ENCODE assay signal across 22 cellular contexts in genomic region chr4:14496969-14497368, GRCh38.
"Had no signal": no experiment of that assay in that cellular context is flagged by ENCODE, and none has a peak within 500 bp of the region (broad histone marks: within the 10 kb centered on the region; RNA-seq: fewer than 3 reads in every experiment).

No MANE protein-coding gene starts in this region.

- H3K36me3 ChIP-seq: colonic mucosa, esophagus muscularis mucosa, esophagus squamous epithelium, gastrocnemius medialis, gastroesophageal sphincter, heart left ventricle, heart right ventricle had no signal

- H3K4me3 ChIP-seq: colonic mucosa, coronary artery, dorsolateral prefrontal cortex, esophagus muscularis mucosa, esophagus squamous epithelium, gastrocnemius medialis, gastroesophageal sphincter, heart left ventricle, heart right ventricle had no signal

- H3K27me3 ChIP-seq: colonic mucosa, dorsolateral prefrontal cortex, esophagus muscularis mucosa, esophagus squamous epithelium, gastrocnemius medialis, gastroesophageal sphincter, heart left ventricle had no signal

- H3K9me3 ChIP-seq: colonic mucosa, esophagus squamous epithelium, gastrocnemius medialis had no signal

- H3K27ac ChIP-seq: colonic mucosa, coronary artery, dorsolateral prefrontal cortex, epithelial cell of prostate, esophagus muscularis mucosa, esophagus squamous epithelium, foreskin keratinocyte, gastrocnemius medialis, gastroesophageal sphincter, heart left ventricle, heart right ventricle had no signal

- DNase-seq: colonic mucosa; cortex of kidney; dermis blood vessel endothelial cell; dorsolateral prefrontal cortex; effector CD4-positive, alpha-beta T cell; effector CD8-positive, alpha-beta T cell; effector memory CD4-positive, alpha-beta T cell; effector memory CD8-positive, alpha-beta T cell; endodermal cell; esophagus squamous epithelium; foreskin fibroblast; foreskin keratinocyte; foreskin melanocyte; gastrocnemius medialis; glutamatergic neuron; head of caudate nucleus; heart left ventricle; heart right ventricle had no signal
